ENCODE assay signal across 8 cellular contexts in genomic region chr5:149581931-149582768, GRCh38. TPM values are rescaled to one million over a fixed set of nuclear protein-coding genes. Genes with fewer than 3 reads are reported as not detected.
DNase-seq lines count a peak whose midpoint lies in the region; ATAC-seq and TF ChIP-seq lines count a peak whose summit lies in the region.

No MANE protein-coding gene starts in this region.

- H3K36me3 ChIP-seq in HUES6 (ENCODE audit: control insufficient read depth, insufficient read depth, low read length) = no peaks in the 10 kb centered on the region
- H3K36me3 ChIP-seq in subcutaneous abdominal adipose tissue (ENCODE audit: control insufficient read depth in 5 of 5, insufficient read depth in 5 of 5, low read length in 5 of 5) = no peaks in the 10 kb centered on the region

- no peaks in the 10 kb centered on the region for H3K36me3 Mint-ChIP-seq in CD14-positive monocyte

- H3K4me1 ChIP-seq in HUES6 (ENCODE audit: control insufficient read depth, insufficient read depth, low read length) (peaks cover 9% of the 10 kb centered on the region), subcutaneous abdominal adipose tissue (ENCODE audit: control insufficient read depth in 5 of 5, insufficient read depth in 5 of 5, low read length in 5 of 5) (peaks cover 4 to 47% (median 34%) of the 10 kb centered on the region in 5 donors)

- peak; percentile 37 to 46 for DNase-seq in cardiac fibroblast (ENCODE audit: low read depth in 2 of 2)
- DNase-seq in left kidney (ENCODE audit: low read depth, low spot score) = peak; percentile 72
- no peak for DNase-seq in CD14-positive monocyte (ENCODE audit: low spot score)

- ATAC-seq in GM19035 (IDR thresholded peaks at IDR 0.05; ENCODE audit: unreplicated experiment) (no peak), GM21786 (IDR thresholded peaks at IDR 0.05; ENCODE audit: unreplicated experiment) (no peak)

- TF ChIP-seq CTCF in 22Rv1 (IDR thresholded peaks at IDR 0.05) (no peak), cardiac fibroblast (IDR thresholded peaks at IDR 0.05; ENCODE audit: low read depth, low read length) (no peak), CD14-positive monocyte (IDR thresholded peaks at IDR 0.05) (no peak)

- H3K4me3 Mint-ChIP-seq in CD14-positive monocyte = peak overlapping the region in 1 of 2 donors; percentile 84

- H3K27me3 ChIP-seq in HUES6 (ENCODE audit: control insufficient read depth, insufficient read depth, low read length) (peaks cover 33% of the 10 kb centered on the region), subcutaneous abdominal adipose tissue (ENCODE audit: control insufficient read depth in 5 of 5, insufficient read depth in 4 of 5, low read length in 5 of 5) (no peaks in the 10 kb centered on the region)

- H3K4me1 Mint-ChIP-seq in CD14-positive monocyte = peaks cover 12% of the 10 kb centered on the region

- H3K9me3 ChIP-seq in HUES6 (ENCODE audit: control insufficient read depth, insufficient read depth, low read depth, low read length) = no peaks in the 10 kb centered on the region
- no peaks in the 10 kb centered on the region for H3K9me3 ChIP-seq in subcutaneous abdominal adipose tissue (ENCODE audit: control insufficient read depth in 5 of 5, low read length in 5 of 5)

- intact Hi-C loops in CD14-positive monocyte (cut with micrococcal nuclease) = no loop called here

- no peak overlapping the region for H3K27ac Mint-ChIP-seq in CD14-positive monocyte

- no peaks in the 10 kb centered on the region for H3K9me3 Mint-ChIP-seq in CD14-positive monocyte

- peak overlapping the region; percentile 100 for H3K27ac ChIP-seq in 22Rv1
- H3K27ac ChIP-seq in HUES6 (ENCODE audit: low read depth, low read length) = no peak overlapping the region
- peak overlapping the region; percentile 79 for H3K27ac ChIP-seq in subcutaneous abdominal adipose tissue (ENCODE audit: low read depth, low read length)

- H3K4me3 ChIP-seq in HUES6 (ENCODE audit: low read depth, low read length) (peak overlapping the region; percentile 66), cardiac fibroblast (replicated peaks in 1 of 2; ENCODE audit: low read depth in 2 of 2, low read length in 2 of 2) (peak overlapping the region; percentile 36 to 51), subcutaneous abdominal adipose tissue (ENCODE audit: low read depth in 1 of 5, low read length in 5 of 5) (peak overlapping the region; percentile 57 to 87 (median 78))

- H3K27me3 Mint-ChIP-seq in CD14-positive monocyte (ENCODE audit: low read depth in 3 of 3) = peaks cover 21 to 27% (median 27%) of the 10 kb centered on the region in 3 donors

- H3K9ac ChIP-seq in HUES6 (ENCODE audit: low read length) (no peak overlapping the region), subcutaneous abdominal adipose tissue (ENCODE audit: low read length in 5 of 5) (peak overlapping the region; percentile 55 to 82 (median 78))

RNA-seq across cellular contexts. Expression of gene ARHGEF37, which starts 0.9 kb away (rescaled TPM):
- not detected for polyA plus RNA-seq in CD14-positive monocyte

RNA-seq across cellular contexts. Expression of gene CSNK1A1, which starts 30.9 kb away (rescaled TPM):
- 100 to 1,000 TPM; 103 to 131 TPM for polyA plus RNA-seq in CD14-positive monocyte
